ENCODE assay signal across 10 cellular contexts in the genomic region with DNA sequence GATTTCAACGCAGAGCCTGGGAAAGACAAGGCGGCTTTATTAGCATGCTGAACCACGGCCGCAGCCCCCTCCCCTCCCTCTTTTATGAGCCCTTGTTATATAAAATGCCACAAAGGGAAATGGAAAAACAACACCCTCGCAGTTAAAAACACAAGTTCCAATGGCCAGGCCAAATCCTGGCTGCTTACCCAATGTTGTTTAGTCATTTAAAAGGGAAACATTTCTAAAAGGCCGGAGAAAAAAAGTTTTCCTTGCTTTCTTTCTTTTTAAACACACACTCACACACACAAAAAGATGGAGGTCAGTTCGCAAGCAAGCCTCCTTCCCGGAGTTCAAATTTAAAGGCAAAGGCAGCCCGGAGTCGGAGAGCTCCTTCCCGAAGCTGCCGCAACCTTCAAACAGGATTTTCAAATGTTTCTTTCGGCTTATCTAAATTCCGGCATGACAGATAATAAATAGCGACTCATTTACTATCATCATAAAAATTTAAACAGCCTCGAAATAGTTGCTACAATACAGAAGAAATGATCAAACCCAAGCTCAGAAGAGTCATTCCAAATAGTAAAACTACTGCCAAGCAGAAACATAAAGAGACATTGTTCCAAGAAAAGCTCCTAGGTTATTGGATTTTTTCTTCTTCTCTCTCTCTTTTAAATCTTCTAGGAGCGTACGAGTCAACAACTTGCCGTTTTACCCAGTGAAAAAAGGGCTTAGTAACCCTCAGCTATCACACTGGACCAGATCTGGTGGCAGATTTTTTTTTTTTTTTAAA. TPM values are rescaled to one million over a fixed set of nuclear protein-coding genes. Genes with fewer than 3 reads are reported as not detected.
DNase-seq lines count a peak whose midpoint lies in the region; ATAC-seq and TF ChIP-seq lines count a peak whose summit lies in the region.
"Had no signal": no experiment of that assay in that cellular context is flagged by ENCODE, and none has a peak within 500 bp of the region (broad histone marks: within the 10 kb centered on the region; RNA-seq: fewer than 3 reads in every experiment).

No MANE protein-coding gene starts in this region.

- H2BK12ac ChIP-seq in neuronal stem cell (ENCODE audit: low read length), result no peak overlapping the region

- H3K27me3 ChIP-seq in BE2C (no peaks in the 10 kb centered on the region), Panc1 (ENCODE audit: control insufficient read depth, insufficient read depth, low read length) (no peaks in the 10 kb centered on the region), neuronal stem cell (ENCODE audit: control insufficient read depth in 3 of 3, insufficient read depth in 3 of 3, low read depth in 1 of 3, low read length in 3 of 3) (no peaks in the 10 kb centered on the region)

- no peak overlapping the region for H3K9ac ChIP-seq in neuronal stem cell (ENCODE audit: low read depth, low read length, poor library complexity)

- no peak overlapping the region for H2AFZ ChIP-seq in neuronal stem cell (ENCODE audit: low read length)

- no peak overlapping the region for H2AK5ac ChIP-seq in neuronal stem cell (ENCODE audit: low read depth, low read length)

- WGBS in neuronal stem cell (ENCODE audit: extremely low coverage in 2 of 2, insufficient read length in 2 of 2, insufficient replicate concordance in 1 of 2), 2 donors, result no CpG with 5 or more reads among the region's 19 CpGs

- no peaks in the 10 kb centered on the region; the same call in 1 of the 2 replicates for H3K4me1 ChIP-seq in BE2C
- H3K4me1 ChIP-seq in Panc1 (ENCODE audit: control insufficient read depth, insufficient read depth, low read length), result 0 out of 2 replicates have a peak, but pooled peaks cover 5% of the 10 kb centered on the region
- peaks cover 9 to 12% of the 10 kb centered on the region in 2 donors for H3K4me1 ChIP-seq in neuronal stem cell (ENCODE audit: control insufficient read depth in 2 of 2, insufficient read depth in 1 of 2, low read depth in 1 of 2, low read length in 2 of 2)

- H3K9me3 ChIP-seq in BE2C, result no peaks in the 10 kb centered on the region
- H3K9me3 ChIP-seq in Panc1 (ENCODE audit: control insufficient read depth, insufficient read depth, low read depth, low read length), result no peaks in the 10 kb centered on the region
- H3K9me3 ChIP-seq in neuronal stem cell (replicated peaks in 1 of 2; ENCODE audit: control insufficient read depth in 2 of 2, insufficient read depth in 1 of 2, low read depth in 1 of 2, low read length in 2 of 2), result peaks cover 2 to 5% of the 10 kb centered on the region in 2 donors

- H3K23ac ChIP-seq in neuronal stem cell (ENCODE audit: low read depth, low read length, poor library complexity), result no peak overlapping the region

- H3K79me1 ChIP-seq in neuronal stem cell (ENCODE audit: low read depth, low read length), result peaks cover 19% of the 10 kb centered on the region

- no peak overlapping the region for H2BK15ac ChIP-seq in neuronal stem cell (ENCODE audit: low read length)

- no peak overlapping the region for H3K18ac ChIP-seq in neuronal stem cell (ENCODE audit: low read length)

- in situ Hi-C loops in Panc1 (cut with HindIII; ENCODE audit: low pct_unique_long_range_greater_than_20kb, low sequenced_read_pairs), result no loop called here

- H2BK120ac ChIP-seq in neuronal stem cell (ENCODE audit: low read depth, low read length), result no peak overlapping the region

- intact Hi-C loops in Panc1 (cut with micrococcal nuclease; ENCODE audit: unreplicated experiment), result no loop called here

- no peak overlapping the region for H4K8ac ChIP-seq in neuronal stem cell (ENCODE audit: low read depth, low read length)

- H3K4me3 ChIP-seq in BE2C (ENCODE audit: low read depth, low read length), result peak overlapping the region; percentile 47
- peak overlapping the region; percentile 27 to 34 for H3K4me3 ChIP-seq in Panc1 (ENCODE audit: low read depth in 2 of 2, low read length in 2 of 2)
- H3K4me3 ChIP-seq in neuronal stem cell (ENCODE audit: low read length in 2 of 2), result peak overlapping the region; percentile 61 to 77

- CTCF ChIA-PET in Panc1 (lab: Charles Lee), result interaction anchor here (0.6 to 0.7 kb wide), 3 partner anchors 15 to 250 kb away, joined by 3 to 7 read pairs (median 5); no protein-coding TSS in a partner anchor

- no peak overlapping the region for H2BK5ac ChIP-seq in neuronal stem cell (ENCODE audit: low read length)

- POLR2A ChIA-PET in Panc1 (lab: Charles Lee), result no interaction called here

- DNase-seq in BE2C, result no peak
- no peak for DNase-seq in Panc1 (ENCODE audit: low read depth, low spot score)
- DNase-seq in foreskin melanocyte, result peak; percentile 18
- DNase-seq in neuronal stem cell (ENCODE audit: low spot score), result peak; percentile 26
- DNase-seq in COR-L47 (lab: John Stamatoyannopoulos, UW), result no peak
- no peak for DNase-seq in activated naive CD4-positive, alpha-beta T cell treated with anti-CD3 and anti-CD28 coated beads, Interleukin-2, amount 50 U/mL, for 16 hours
- no peak for DNase-seq in AG08396 (ENCODE audit: low spot score)
- DNase-seq: NCI-H446 had no signal

- TSS peak; percentile 65 for BruUV-seq in Panc1 (replicated peaks; lab: Mats Ljungman, UMichigan)

- peak overlapping the region; percentile 48 for H3K4me2 ChIP-seq in neuronal stem cell (ENCODE audit: insufficient read depth, low read length, poor library complexity, severe bottlenecking)

- no peak overlapping the region for H3K14ac ChIP-seq in neuronal stem cell (ENCODE audit: low read length)

- ATAC-seq in Panc1, result no peak
- ATAC-seq in GM21528 (IDR thresholded peaks at IDR 0.05; ENCODE audit: low FRiP score, unreplicated experiment), result no peak

- TF ChIP-seq CTCF in BE2C (IDR thresholded peaks at IDR 0.05; ENCODE audit: low read depth, low read length) (no peak), Panc1 (IDR thresholded peaks at IDR 0.05) (no peak)

- H3K4ac ChIP-seq in neuronal stem cell (ENCODE audit: low read length), result no peak overlapping the region

- no peak overlapping the region for H3K27ac ChIP-seq in Panc1 (ENCODE audit: low read length)
- H3K27ac ChIP-seq in neuronal stem cell (replicated peaks; ENCODE audit: low read length), result peak overlapping the region; percentile 72
- H3K27ac ChIP-seq: epithelial cell of prostate had no signal

- no peak overlapping the region for H4K91ac ChIP-seq in neuronal stem cell (ENCODE audit: low read depth, low read length, poor library complexity)

- H3K36me3 ChIP-seq in BE2C, result peaks cover 14% of the 10 kb centered on the region
- H3K36me3 ChIP-seq in Panc1 (ENCODE audit: control insufficient read depth, insufficient read depth, low read length), result no peaks in the 10 kb centered on the region
- H3K36me3 ChIP-seq in neuronal stem cell (replicated peaks in 1 of 2; ENCODE audit: control insufficient read depth in 2 of 2, insufficient read depth in 2 of 2, low read length in 2 of 2), result peaks cover 17 to 43% of the 10 kb centered on the region in 2 donors

RNA-seq across cellular contexts. Expression of gene PHF21B, which starts 3.5 kb away (rescaled TPM):
- polyA plus RNA-seq in BE2C (2012; ENCODE audit: insufficient read depth, insufficient read length, low read depth), result 24.6 TPM
- total RNA-seq in Panc1 (2021; ENCODE audit: unreplicated experiment), result 4.5 TPM
- polyA plus RNA-seq in Panc1 (2012; ENCODE audit: insufficient read length), result 2.3 TPM
- 17.7 TPM for polyA plus RNA-seq in neuronal stem cell (2013, experiment 1 of 2)
- polyA plus RNA-seq in neuronal stem cell (2013, experiment 2 of 2), result 21.4 TPM

Comparison
In these comparisons a context has a peak if more than half of its experiments do, and no peak if none do; other contexts are left out.
1. DNase-seq: peak in foreskin melanocyte (single experiment) and neuronal stem cell (single experiment); none in BE2C (single experiment), Panc1 (single experiment), COR-L47 (single experiment), activated naive CD4-positive, alpha-beta T cell treated with anti-CD3 and anti-CD28 coated beads, Interleukin-2, amount 50 U/mL, for 16 hours (single experiment) and AG08396 (single experiment).
2. Peak in every context shown above with its lines, with median percentiles within 50 percentile points of each other: H3K4me3 ChIP-seq.